ENCODE assay signal across 1 cellular context in the genomic region with DNA sequence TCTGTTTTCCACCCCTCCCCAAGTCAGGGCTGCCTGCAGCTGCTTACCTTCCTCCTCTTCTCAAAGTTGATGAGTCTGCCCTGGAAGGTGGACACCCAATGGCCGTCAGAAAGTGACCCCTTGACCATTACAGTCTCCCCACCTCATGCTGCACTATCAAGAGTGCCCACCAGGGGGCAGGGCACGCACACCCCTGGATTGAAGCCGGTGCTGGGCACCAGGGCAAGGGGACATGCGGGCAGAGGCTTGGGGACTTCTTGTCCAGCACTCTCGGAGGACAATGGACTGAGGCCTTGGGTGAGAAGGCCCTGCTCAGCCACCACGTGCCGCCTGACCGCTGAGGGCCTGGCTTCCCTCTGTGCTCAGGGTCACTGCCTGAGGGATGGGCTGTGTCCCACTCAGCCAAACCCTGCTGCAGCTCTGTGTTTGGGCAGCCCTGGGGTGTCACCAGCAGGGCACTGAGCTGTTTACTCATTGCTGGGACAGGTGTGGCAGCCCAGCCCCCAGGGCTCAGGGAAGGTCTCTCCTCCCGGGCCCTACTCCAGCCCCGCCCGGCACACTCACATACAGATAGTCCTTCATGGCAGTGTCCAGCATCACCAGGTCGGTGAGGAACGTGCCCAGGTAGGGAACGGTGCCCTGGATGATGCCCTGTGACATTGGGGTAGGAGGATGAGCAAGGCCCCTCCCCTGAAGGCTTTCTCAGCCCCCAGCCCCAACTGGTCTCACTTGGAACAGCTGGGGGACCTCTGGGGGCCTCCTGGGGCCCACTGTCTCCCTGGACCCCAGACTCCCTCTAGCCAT.
TF ChIP-seq lines count a peak whose summit lies in the region.

No MANE protein-coding gene starts in this region.

TF ChIP-seq in GM23338, 12 proteins besides CTCF, POLR2A, EP300 and RAD21 (continued from another document):
- TF ChIP-seq, protein P1, sequence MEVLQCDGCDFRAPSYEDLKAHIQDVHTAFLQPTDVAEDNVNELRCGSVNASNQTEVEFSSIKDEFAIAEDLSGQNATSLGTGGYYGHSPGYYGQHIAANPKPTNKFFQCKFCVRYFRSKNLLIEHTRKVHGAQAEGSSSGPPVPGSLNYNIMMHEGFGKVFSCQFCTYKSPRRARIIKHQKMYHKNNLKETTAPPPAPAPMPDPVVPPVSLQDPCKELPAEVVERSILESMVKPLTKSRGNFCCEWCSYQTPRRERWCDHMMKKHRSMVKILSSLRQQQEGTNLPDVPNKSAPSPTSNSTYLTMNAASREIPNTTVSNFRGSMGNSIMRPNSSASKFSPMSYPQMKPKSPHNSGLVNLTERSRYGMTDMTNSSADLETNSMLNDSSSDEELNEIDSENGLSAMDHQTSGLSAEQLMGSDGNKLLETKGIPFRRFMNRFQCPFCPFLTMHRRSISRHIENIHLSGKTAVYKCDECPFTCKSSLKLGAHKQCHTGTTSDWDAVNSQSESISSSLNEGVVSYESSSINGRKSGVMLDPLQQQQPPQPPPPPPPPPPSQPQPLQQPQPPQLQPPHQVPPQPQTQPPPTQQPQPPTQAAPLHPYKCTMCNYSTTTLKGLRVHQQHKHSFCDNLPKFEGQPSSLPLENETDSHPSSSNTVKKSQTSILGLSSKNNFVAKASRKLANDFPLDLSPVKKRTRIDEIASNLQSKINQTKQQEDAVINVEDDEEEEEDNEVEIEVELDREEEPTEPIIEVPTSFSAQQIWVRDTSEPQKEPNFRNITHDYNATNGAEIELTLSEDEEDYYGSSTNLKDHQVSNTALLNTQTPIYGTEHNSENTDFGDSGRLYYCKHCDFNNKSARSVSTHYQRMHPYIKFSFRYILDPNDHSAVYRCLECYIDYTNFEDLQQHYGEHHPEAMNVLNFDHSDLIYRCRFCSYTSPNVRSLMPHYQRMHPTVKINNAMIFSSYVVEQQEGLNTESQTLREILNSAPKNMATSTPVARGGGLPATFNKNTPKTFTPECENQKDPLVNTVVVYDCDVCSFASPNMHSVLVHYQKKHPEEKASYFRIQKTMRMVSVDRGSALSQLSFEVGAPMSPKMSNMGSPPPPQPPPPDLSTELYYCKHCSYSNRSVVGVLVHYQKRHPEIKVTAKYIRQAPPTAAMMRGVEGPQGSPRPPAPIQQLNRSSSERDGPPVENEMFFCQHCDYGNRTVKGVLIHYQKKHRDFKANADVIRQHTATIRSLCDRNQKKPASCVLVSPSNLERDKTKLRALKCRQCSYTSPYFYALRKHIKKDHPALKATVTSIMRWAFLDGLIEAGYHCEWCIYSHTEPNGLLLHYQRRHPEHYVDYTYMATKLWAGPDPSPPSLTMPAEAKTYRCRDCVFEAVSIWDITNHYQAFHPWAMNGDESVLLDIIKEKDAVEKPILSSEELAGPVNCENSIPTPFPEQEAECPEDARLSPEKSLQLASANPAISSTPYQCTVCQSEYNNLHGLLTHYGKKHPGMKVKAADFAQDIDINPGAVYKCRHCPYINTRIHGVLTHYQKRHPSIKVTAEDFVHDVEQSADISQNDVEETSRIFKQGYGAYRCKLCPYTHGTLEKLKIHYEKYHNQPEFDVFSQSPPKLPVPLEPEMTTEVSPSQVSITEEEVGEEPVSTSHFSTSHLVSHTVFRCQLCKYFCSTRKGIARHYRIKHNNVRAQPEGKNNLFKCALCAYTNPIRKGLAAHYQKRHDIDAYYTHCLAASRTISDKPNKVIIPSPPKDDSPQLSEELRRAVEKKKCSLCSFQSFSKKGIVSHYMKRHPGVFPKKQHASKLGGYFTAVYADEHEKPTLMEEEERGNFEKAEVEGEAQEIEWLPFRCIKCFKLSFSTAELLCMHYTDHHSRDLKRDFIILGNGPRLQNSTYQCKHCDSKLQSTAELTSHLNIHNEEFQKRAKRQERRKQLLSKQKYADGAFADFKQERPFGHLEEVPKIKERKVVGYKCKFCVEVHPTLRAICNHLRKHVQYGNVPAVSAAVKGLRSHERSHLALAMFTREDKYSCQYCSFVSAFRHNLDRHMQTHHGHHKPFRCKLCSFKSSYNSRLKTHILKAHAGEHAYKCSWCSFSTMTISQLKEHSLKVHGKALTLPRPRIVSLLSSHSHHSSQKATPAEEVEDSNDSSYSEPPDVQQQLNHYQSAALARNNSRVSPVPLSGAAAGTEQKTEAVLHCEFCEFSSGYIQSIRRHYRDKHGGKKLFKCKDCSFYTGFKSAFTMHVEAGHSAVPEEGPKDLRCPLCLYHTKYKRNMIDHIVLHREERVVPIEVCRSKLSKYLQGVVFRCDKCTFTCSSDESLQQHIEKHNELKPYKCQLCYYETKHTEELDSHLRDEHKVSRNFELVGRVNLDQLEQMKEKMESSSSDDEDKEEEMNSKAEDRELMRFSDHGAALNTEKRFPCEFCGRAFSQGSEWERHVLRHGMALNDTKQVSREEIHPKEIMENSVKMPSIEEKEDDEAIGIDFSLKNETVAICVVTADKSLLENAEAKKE (CRISPR knock-in tag; IDR thresholded peaks at IDR 0.05): no peak
- TF ChIP-seq, protein P2, sequence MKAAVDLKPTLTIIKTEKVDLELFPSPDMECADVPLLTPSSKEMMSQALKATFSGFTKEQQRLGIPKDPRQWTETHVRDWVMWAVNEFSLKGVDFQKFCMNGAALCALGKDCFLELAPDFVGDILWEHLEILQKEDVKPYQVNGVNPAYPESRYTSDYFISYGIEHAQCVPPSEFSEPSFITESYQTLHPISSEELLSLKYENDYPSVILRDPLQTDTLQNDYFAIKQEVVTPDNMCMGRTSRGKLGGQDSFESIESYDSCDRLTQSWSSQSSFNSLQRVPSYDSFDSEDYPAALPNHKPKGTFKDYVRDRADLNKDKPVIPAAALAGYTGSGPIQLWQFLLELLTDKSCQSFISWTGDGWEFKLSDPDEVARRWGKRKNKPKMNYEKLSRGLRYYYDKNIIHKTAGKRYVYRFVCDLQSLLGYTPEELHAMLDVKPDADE (IDR thresholded peaks at IDR 0.05): no peak
- TF ChIP-seq EZH2 (IDR thresholded peaks at IDR 0.05; ENCODE audit: low read depth, unreplicated experiment): no peak
- no peak for TF ChIP-seq JUNB (IDR thresholded peaks at IDR 0.05; ENCODE audit: unreplicated experiment)
- TF ChIP-seq ZNF114 (CRISPR knock-in tag; IDR thresholded peaks at IDR 0.05): no peak
- TF ChIP-seq NANOG (IDR thresholded peaks at IDR 0.05; ENCODE audit: borderline replicate concordance): no peak
- no peak for TF ChIP-seq EZH2phosphoT487 (IDR thresholded peaks at IDR 0.05; ENCODE audit: unreplicated experiment)
- TF ChIP-seq ZNF331 (CRISPR knock-in tag; IDR thresholded peaks at IDR 0.05; ENCODE audit: low read depth): no peak
